Comparison of ENCODE assay signal across 8 cellular contexts in the genomic region with DNA sequence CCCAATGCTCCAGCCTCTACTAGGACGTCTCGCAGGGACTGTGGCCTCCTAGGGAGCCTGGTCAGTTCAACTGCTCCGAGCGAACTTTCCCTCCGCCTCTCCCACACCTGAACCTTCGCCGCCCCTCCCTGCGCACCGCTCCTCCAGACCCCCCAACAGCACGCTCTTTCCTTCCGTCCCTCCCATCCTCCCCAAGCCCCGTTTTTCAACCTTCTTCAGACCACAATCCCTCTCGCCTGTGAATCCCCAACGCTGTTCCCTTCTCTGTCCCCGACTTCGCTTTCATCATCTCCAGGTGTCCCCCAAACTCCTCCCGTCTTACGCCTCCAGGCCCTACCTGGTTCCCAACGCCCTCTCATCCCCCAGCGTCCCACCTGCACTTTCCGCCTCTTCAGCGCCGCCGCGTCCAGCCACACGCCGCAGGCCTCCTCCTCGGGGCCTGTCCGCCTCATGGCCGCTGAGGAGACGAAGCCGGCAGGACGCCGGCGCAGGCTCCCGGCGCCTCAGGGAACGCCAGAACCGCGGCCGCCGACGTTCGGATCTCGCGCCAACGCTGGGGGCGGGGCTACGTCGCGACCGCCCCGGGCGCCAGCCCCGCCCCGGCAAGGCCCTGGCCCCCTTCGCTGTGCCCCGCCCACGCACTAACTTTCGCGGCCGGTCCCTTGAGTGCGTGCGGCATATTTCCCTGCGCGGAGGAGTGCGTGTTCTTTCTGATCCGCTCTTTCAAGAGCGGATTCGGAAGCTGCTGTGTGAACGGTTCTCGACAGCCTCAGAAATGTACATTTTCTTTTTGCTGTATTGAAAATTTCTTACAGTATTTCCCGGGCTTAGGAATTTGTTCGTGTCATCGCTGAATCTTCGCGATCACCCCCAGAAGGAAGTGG. TPM values are rescaled to one million over a fixed set of nuclear protein-coding genes. Genes with fewer than 3 reads are reported as not detected.
DNase-seq lines count a peak whose midpoint lies in the region; TF ChIP-seq lines count a peak whose summit lies in the region.

A gene with protein sequence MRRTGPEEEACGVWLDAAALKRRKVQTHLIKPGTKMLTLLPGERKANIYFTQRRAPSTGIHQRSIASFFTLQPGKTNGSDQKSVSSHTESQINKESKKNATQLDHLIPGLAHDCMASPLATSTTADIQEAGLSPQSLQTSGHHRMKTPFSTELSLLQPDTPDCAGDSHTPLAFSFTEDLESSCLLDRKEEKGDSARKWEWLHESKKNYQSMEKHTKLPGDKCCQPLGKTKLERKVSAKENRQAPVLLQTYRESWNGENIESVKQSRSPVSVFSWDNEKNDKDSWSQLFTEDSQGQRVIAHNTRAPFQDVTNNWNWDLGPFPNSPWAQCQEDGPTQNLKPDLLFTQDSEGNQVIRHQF (minus strand): TSS at position 552 of the 884 bp plus-strand sequence. CDS start 100 bp downstream, at position 452.

- no peaks in the 10 kb centered on the region for H4K20me1 ChIP-seq in MM.1S (ENCODE audit: insufficient read depth, low read length)

- peaks cover 6% of the 10 kb centered on the region for H3K4me1 ChIP-seq in MM.1S (ENCODE audit: low read length)
- H3K4me1 ChIP-seq in suprapubic skin: peaks cover 37% of the 10 kb centered on the region

- peak within 1 kb of the TSS; percentile 95 for H2AFZ ChIP-seq in MM.1S (ENCODE audit: low read length)

- H3K4me3 ChIP-seq in H7 (ENCODE audit: insufficient read depth, low read depth, low read length) (peak within 1 kb of the TSS; percentile 53), MM.1S (ENCODE audit: low read length) (peak within 1 kb of the TSS; percentile 82), suprapubic skin (peak within 1 kb of the TSS; percentile 60)

- peaks cover 18% of the 10 kb centered on the region for H3K79me2 ChIP-seq in MM.1S (ENCODE audit: low read length)

- H3K9ac ChIP-seq in MM.1S (ENCODE audit: low read length): peak within 1 kb of the TSS; percentile 64; the same call in 1 of the 2 replicates

- no peaks in the 10 kb centered on the region for H3K36me3 Mint-ChIP-seq in activated naive CD4-positive, alpha-beta T cell treated with anti-CD3 and anti-CD28 coated beads for 36 hours (ENCODE audit: low read depth)

- no peak for TF ChIP-seq CTCF in MM.1S (IDR thresholded peaks at IDR 0.05; ENCODE audit: low read length)
- no peak for TF ChIP-seq CTCF in suprapubic skin (IDR thresholded peaks at IDR 0.05)

- no peaks in the 10 kb centered on the region for H3K9me3 ChIP-seq in MM.1S (replicated peaks; ENCODE audit: insufficient read depth, low read length)
- H3K9me3 ChIP-seq in suprapubic skin: no peaks in the 10 kb centered on the region

- no peak for TF ChIP-seq EP300 in suprapubic skin (IDR thresholded peaks at IDR 0.05)

- H3K36me3 ChIP-seq in H7 (replicated peaks; ENCODE audit: control insufficient read depth, insufficient read depth, low read length) (no peaks in the 10 kb centered on the region; the same call in 1 of the 2 replicates), MM.1S (replicated peaks; ENCODE audit: insufficient read depth, low read length) (no peaks in the 10 kb centered on the region), suprapubic skin (peaks cover 15% of the 10 kb centered on the region)

- no peaks in the 10 kb centered on the region for H3K9me3 Mint-ChIP-seq in activated naive CD4-positive, alpha-beta T cell treated with anti-CD3 and anti-CD28 coated beads for 36 hours

- H3K9me2 ChIP-seq in MM.1S (replicated peaks; ENCODE audit: insufficient read depth, low read length): no peaks in the 10 kb centered on the region

- TF ChIP-seq POLR2A in suprapubic skin (IDR thresholded peaks at IDR 0.05): peak in 1 of 2 donors; percentile 36

- no peaks in the 10 kb centered on the region for H3K27me3 ChIP-seq in H7 (ENCODE audit: control insufficient read depth, insufficient read depth, low read length)
- no peaks in the 10 kb centered on the region for H3K27me3 ChIP-seq in MM.1S (replicated peaks; ENCODE audit: insufficient read depth, low read length)
- H3K27me3 ChIP-seq in suprapubic skin: no peaks in the 10 kb centered on the region

- H3K27me3 Mint-ChIP-seq in activated naive CD4-positive, alpha-beta T cell treated with anti-CD3 and anti-CD28 coated beads for 36 hours (ENCODE audit: low read depth): no peaks in the 10 kb centered on the region

- H3F3A ChIP-seq in MM.1S (ENCODE audit: insufficient read depth, low read length): no peaks in the 10 kb centered on the region; the same call in 1 of the 2 replicates

- peak within 1 kb of the TSS; percentile 87 for H3K27ac Mint-ChIP-seq in activated naive CD4-positive, alpha-beta T cell treated with anti-CD3 and anti-CD28 coated beads for 36 hours

- H3K4me2 ChIP-seq in MM.1S (ENCODE audit: low read depth, low read length): peak within 1 kb of the TSS; percentile 95

- CTCF ChIA-PET in activated naive CD4-positive, alpha-beta T cell treated with anti-CD3 and anti-CD28 coated beads for 36 hours (lab: Charles Lee): interaction anchor here (0.5 to 1.0 kb wide), 3 partner anchors 36 to 238 kb away, joined by 3 to 6 read pairs (median 4); no protein-coding TSS in a partner anchor

- H3K4me3 Mint-ChIP-seq in activated naive CD4-positive, alpha-beta T cell treated with anti-CD3 and anti-CD28 coated beads for 36 hours: peak within 1 kb of the TSS; percentile 92

- peaks cover 15% of the 10 kb centered on the region for H3K4me1 Mint-ChIP-seq in activated naive CD4-positive, alpha-beta T cell treated with anti-CD3 and anti-CD28 coated beads for 36 hours (ENCODE audit: low read depth)

- in situ Hi-C loops in SK-MEL-5 (cut with HindIII; ENCODE audit: low pct_unique_long_range_greater_than_20kb, low sequenced_read_pairs): no loop called here

- H3K27ac ChIP-seq in MM.1S (ENCODE audit: low read length) (no peak within 1 kb of the TSS), suprapubic skin (peak within 1 kb of the TSS; percentile 67)

- intact Hi-C loops in activated naive CD4-positive, alpha-beta T cell treated with anti-CD3 and anti-CD28 coated beads for 36 hours (cut with micrococcal nuclease): loop anchor here (1.0 kb wide), 3 partner anchors 16 to 139 kb away; partner anchors contain the start of genes PAFAH2 and PAQR7

- 3% methylated on average over 57 of the region's 77 CpGs for WGBS in suprapubic skin

- DNase-seq in EL: peak; percentile 91
- DNase-seq in H7: peak; percentile 98
- DNase-seq in MM.1S: peak; percentile 86
- DNase-seq in SK-MEL-5 (ENCODE audit: low read depth, low spot score): peak; percentile 81
- peak; percentile 92 for DNase-seq in activated naive CD4-positive, alpha-beta T cell treated with anti-CD3 and anti-CD28 coated beads for 36 hours
- DNase-seq in globus pallidus (ENCODE audit: low spot score): peak; percentile 65
- DNase-seq in occipital lobe (lab: John Stamatoyannopoulos, UW): peak; percentile 68
- peak; percentile 88 to 91 for DNase-seq in suprapubic skin (ENCODE audit: low spot score in 2 of 2)

RNA-seq across cellular contexts. Expression of the gene that starts here (rescaled TPM):
- total RNA-seq in H7 (2014; rRNA removed; shearing (Covaris generic)): 38.9 and 42.2 TPM in 2 replicates
- 6.6 and 7.0 TPM in 2 replicates for total RNA-seq in SK-MEL-5 (2014; rRNA removed; shearing (Covaris generic))
- polyA plus RNA-seq in SK-MEL-5 (2015; cell fraction: cytosol; rRNA removed): 6.2 and 7.9 TPM in 2 replicates
- polyA plus RNA-seq in SK-MEL-5 (2015; cell fraction: nucleus; rRNA removed): 5.2 and 5.8 TPM in 2 replicates
- total RNA-seq in activated naive CD4-positive, alpha-beta T cell treated with anti-CD3 and anti-CD28 coated beads for 36 hours: 1 to 10 TPM; 8.4 to 9.1 TPM
- total RNA-seq in occipital lobe (1.7 TPM), suprapubic skin (under 1 TPM in 3 of 4 donors, not detected in 1; 0.26 to 0.89 (median 0.49) TPM)

Comparison
In these comparisons a context has a peak if more than half of its experiments do, and no peak if none do; other contexts are left out.
1. Peak in DNase-seq, H3K4me3 ChIP-seq and H3K27ac ChIP-seq in suprapubic skin; RNA of the gene not detected or under 1 TPM.